1 cellular context compared by ENCODE assay signal in genomic region chr22:29767289-29768051, GRCh38.
TF ChIP-seq lines count a peak whose summit lies in the region.

TSS of gene UQCR10 (plus strand) at chr22:29767369. CDS start at chr22:29767399, 30 bp downstream.

TF ChIP-seq in HepG2, 621 proteins besides CTCF, POLR2A, EP300 and RAD21 (continued from another document and continues in another):
- TF ChIP-seq ZBTB40 (IDR thresholded peaks at IDR 0.05) (no peak), ZBTB40 (CRISPR knock-in tag; IDR thresholded peaks at IDR 0.05) (peak; percentile 47; the same call in 1 of the 2 replicates), ZNF280D (CRISPR knock-in tag; IDR thresholded peaks at IDR 0.05) (no peak; the same call in 1 of the 2 replicates), ZNF770 (CRISPR knock-in tag; IDR thresholded peaks at IDR 0.05) (no peak), ZNF143 (CRISPR knock-in tag; IDR thresholded peaks at IDR 0.05) (peak; percentile 61), DMAP1 (CRISPR knock-in tag; IDR thresholded peaks at IDR 0.05) (peak; percentile 70; the same call in 1 of the 2 replicates), ZNF225 (CRISPR knock-in tag; IDR thresholded peaks at IDR 0.05) (peak; percentile 68; the same call in 1 of the 2 replicates), ZNF543 (CRISPR knock-in tag; IDR thresholded peaks at IDR 0.05) (0 out of 2 replicates have a peak, but pooled peaks have one; percentile 21), ZNF615 (CRISPR knock-in tag; IDR thresholded peaks at IDR 0.05; ENCODE audit: borderline replicate concordance) (no peak), POLR2G (IDR thresholded peaks at IDR 0.05; ENCODE audit: low read depth, low read length) (peak; percentile 81), FOXO1 (CRISPR knock-in tag; IDR thresholded peaks at IDR 0.05) (peak; percentile 15; the same call in 1 of the 2 replicates), TCF7L2 (IDR thresholded peaks at IDR 0.05; ENCODE audit: low read depth, low read length) (no peak), ZFP90 (CRISPR knock-in tag; IDR thresholded peaks at IDR 0.05; ENCODE audit: borderline replicate concordance) (peak; percentile 79; the same call in 1 of the 2 replicates), ZNF264 (CRISPR knock-in tag; IDR thresholded peaks at IDR 0.05) (no peak), ZNF33B (CRISPR knock-in tag; IDR thresholded peaks at IDR 0.05) (no peak), ZMAT3 (CRISPR knock-in tag; conservative IDR thresholded peaks at IDR 0.05) (peak; percentile 55; the same call in 1 of the 2 replicates), ZNF83 (CRISPR knock-in tag; IDR thresholded peaks at IDR 0.05; ENCODE audit: borderline replicate concordance) (0 out of 2 replicates have a peak, but pooled peaks have one; percentile 68), MLX (CRISPR knock-in tag; IDR thresholded peaks at IDR 0.05) (no peak), ZFP1 (CRISPR knock-in tag; IDR thresholded peaks at IDR 0.05) (0 out of 2 replicates have a peak, but pooled peaks have one; percentile 53), ZSCAN21 (CRISPR knock-in tag; IDR thresholded peaks at IDR 0.05; ENCODE audit: borderline replicate concordance) (no peak), ZNF496 (CRISPR knock-in tag; IDR thresholded peaks at IDR 0.05; ENCODE audit: insufficient replicate concordance) (no peak), PRDM10 (CRISPR knock-in tag; IDR thresholded peaks at IDR 0.05; ENCODE audit: low read depth) (no peak), RXRA (CRISPR knock-in tag; IDR thresholded peaks at IDR 0.05) (no peak), ZNF383 (CRISPR knock-in tag; IDR thresholded peaks at IDR 0.05; ENCODE audit: borderline replicate concordance) (0 out of 2 replicates have a peak, but pooled peaks have one; percentile 78), GTF3A (CRISPR knock-in tag; conservative IDR thresholded peaks at IDR 0.05) (0 out of 2 replicates have a peak, but pooled peaks have one; percentile 16), ZNF772 (CRISPR knock-in tag; IDR thresholded peaks at IDR 0.05) (no peak), PBX2 (CRISPR knock-in tag; IDR thresholded peaks at IDR 0.05) (no peak), ZNF788 (CRISPR knock-in tag; IDR thresholded peaks at IDR 0.05; ENCODE audit: borderline replicate concordance) (0 out of 2 replicates have a peak, but pooled peaks have one; percentile 3), CEBPB (IDR thresholded peaks at IDR 0.05; ENCODE audit: borderline replicate concordance, low read depth, low read length) (peak; percentile 28; the same call in 1 of the 2 replicates), GABPB1 (CRISPR knock-in tag; IDR thresholded peaks at IDR 0.05) (peak; percentile 34), CEBPZ (IDR thresholded peaks at IDR 0.05; ENCODE audit: low read length) (no peak), HMGA1 (CRISPR knock-in tag; conservative IDR thresholded peaks at IDR 0.05) (no peak), KDM2A (CRISPR knock-in tag; IDR thresholded peaks at IDR 0.05; ENCODE audit: borderline replicate concordance, low read depth) (peak; percentile 97), MAF1 (CRISPR knock-in tag; IDR thresholded peaks at IDR 0.05; ENCODE audit: borderline replicate concordance) (no peak), PITX1 (CRISPR knock-in tag; IDR thresholded peaks at IDR 0.05) (no peak)
